In the genomic region with DNA sequence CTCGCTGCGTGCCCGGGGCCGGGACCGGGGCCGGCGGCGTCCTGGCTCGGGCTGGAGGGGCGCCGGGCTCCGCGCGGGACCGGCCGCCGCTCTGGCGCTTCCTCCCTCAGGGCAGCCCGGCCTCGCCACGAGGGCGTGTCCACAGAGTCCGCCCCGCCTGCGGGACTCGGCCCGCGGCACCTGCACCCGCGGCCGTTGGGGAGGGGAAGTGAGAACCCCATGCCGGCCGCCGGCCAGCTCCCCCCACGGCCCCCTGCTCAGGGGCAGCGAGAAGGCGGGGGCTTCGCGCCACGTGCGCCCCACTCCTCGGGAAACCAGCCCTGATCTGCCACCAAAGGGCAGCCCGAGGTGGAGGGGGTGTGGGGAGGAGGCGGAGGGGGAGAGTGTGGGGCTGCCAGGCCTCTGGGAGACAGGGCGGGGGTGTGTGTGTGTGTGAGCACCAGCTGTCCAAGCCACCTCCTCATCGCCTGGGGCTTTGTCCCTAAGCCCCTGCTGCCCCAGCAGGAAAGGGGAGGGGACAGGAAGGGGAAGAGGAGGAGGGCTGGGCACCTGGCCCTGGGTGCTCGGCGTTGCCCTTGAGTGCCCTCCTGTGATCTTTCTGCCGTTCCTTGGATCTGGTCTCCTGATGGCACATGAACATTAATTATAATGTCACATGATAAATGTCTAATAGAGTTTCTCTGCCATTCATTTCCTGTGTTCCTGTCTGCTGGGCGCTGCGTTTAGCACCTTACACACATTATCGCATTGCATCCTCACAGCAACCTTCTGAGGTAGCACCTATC, we compare ENCODE assay signal across 1 cellular context.
TF ChIP-seq lines count a peak whose summit lies in the region.

A gene with protein sequence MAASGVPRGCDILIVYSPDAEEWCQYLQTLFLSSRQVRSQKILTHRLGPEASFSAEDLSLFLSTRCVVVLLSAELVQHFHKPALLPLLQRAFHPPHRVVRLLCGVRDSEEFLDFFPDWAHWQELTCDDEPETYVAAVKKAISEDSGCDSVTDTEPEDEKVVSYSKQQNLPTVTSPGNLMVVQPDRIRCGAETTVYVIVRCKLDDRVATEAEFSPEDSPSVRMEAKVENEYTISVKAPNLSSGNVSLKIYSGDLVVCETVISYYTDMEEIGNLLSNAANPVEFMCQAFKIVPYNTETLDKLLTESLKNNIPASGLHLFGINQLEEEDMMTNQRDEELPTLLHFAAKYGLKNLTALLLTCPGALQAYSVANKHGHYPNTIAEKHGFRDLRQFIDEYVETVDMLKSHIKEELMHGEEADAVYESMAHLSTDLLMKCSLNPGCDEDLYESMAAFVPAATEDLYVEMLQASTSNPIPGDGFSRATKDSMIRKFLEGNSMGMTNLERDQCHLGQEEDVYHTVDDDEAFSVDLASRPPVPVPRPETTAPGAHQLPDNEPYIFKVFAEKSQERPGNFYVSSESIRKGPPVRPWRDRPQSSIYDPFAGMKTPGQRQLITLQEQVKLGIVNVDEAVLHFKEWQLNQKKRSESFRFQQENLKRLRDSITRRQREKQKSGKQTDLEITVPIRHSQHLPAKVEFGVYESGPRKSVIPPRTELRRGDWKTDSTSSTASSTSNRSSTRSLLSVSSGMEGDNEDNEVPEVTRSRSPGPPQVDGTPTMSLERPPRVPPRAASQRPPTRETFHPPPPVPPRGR (minus strand): TSS at position 93 of the 785 bp plus-strand sequence. CDS start 120 bp downstream, outside the sequence.

TF ChIP-seq in HepG2, 621 proteins besides CTCF, POLR2A, EP300 and RAD21 (continued from another document):
- TF ChIP-seq, protein P1, sequence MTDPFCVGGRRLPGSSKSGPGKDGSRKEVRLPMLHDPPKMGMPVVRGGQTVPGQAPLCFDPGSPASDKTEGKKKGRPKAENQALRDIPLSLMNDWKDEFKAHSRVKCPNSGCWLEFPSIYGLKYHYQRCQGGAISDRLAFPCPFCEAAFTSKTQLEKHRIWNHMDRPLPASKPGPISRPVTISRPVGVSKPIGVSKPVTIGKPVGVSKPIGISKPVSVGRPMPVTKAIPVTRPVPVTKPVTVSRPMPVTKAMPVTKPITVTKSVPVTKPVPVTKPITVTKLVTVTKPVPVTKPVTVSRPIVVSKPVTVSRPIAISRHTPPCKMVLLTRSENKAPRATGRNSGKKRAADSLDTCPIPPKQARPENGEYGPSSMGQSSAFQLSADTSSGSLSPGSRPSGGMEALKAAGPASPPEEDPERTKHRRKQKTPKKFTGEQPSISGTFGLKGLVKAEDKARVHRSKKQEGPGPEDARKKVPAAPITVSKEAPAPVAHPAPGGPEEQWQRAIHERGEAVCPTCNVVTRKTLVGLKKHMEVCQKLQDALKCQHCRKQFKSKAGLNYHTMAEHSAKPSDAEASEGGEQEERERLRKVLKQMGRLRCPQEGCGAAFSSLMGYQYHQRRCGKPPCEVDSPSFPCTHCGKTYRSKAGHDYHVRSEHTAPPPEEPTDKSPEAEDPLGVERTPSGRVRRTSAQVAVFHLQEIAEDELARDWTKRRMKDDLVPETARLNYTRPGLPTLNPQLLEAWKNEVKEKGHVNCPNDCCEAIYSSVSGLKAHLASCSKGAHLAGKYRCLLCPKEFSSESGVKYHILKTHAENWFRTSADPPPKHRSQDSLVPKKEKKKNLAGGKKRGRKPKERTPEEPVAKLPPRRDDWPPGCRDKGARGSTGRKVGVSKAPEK (CRISPR knock-in tag; IDR thresholded peaks at IDR 0.05; ENCODE audit: borderline replicate concordance): 0 out of 2 replicates have a peak, but pooled peaks have one; percentile 63
- no peak for TF ChIP-seq MATR3 (CRISPR knock-in tag; IDR thresholded peaks at IDR 0.05)
- TF ChIP-seq HNRNPK (IDR thresholded peaks at IDR 0.05; ENCODE audit: low read depth, low read length, poor library complexity, severe bottlenecking): peak; percentile 54
- peak; percentile 73; the same call in 1 of the 2 replicates for TF ChIP-seq ZNF234 (CRISPR knock-in tag; conservative IDR thresholded peaks at IDR 0.05)
- TF ChIP-seq BRD4 (CRISPR knock-in tag; IDR thresholded peaks at IDR 0.05): peak; percentile 25; the same call in 1 of the 2 replicates
- TF ChIP-seq CCDC6 (CRISPR knock-in tag; IDR thresholded peaks at IDR 0.05): 0 out of 2 replicates have a peak, but pooled peaks have one; percentile 34
- no peak for TF ChIP-seq MTA1 (CRISPR knock-in tag; IDR thresholded peaks at IDR 0.05; ENCODE audit: borderline replicate concordance)
- peak; percentile 0; the same call in 1 of the 2 replicates for TF ChIP-seq SPEN (CRISPR knock-in tag; IDR thresholded peaks at IDR 0.05; ENCODE audit: low read depth)
- TF ChIP-seq, protein P2, sequence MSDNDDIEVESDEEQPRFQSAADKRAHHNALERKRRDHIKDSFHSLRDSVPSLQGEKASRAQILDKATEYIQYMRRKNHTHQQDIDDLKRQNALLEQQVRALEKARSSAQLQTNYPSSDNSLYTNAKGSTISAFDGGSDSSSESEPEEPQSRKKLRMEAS (IDR thresholded peaks at IDR 0.05): peak; percentile 63; the same call in 1 of the 2 replicates
- 0 out of 2 replicates have a peak, but pooled peaks have one; percentile 16 for TF ChIP-seq ELF1 (CRISPR knock-in tag; IDR thresholded peaks at IDR 0.05)
- TF ChIP-seq ZNF383 (CRISPR knock-in tag; IDR thresholded peaks at IDR 0.05; ENCODE audit: borderline replicate concordance): no peak
- TF ChIP-seq FOXP1 (IDR thresholded peaks at IDR 0.05): no peak
- no peak for TF ChIP-seq FOXP1 (CRISPR knock-in tag; IDR thresholded peaks at IDR 0.05)
- no peak for TF ChIP-seq NFYC (CRISPR knock-in tag; IDR thresholded peaks at IDR 0.05)
- TF ChIP-seq, protein P3, sequence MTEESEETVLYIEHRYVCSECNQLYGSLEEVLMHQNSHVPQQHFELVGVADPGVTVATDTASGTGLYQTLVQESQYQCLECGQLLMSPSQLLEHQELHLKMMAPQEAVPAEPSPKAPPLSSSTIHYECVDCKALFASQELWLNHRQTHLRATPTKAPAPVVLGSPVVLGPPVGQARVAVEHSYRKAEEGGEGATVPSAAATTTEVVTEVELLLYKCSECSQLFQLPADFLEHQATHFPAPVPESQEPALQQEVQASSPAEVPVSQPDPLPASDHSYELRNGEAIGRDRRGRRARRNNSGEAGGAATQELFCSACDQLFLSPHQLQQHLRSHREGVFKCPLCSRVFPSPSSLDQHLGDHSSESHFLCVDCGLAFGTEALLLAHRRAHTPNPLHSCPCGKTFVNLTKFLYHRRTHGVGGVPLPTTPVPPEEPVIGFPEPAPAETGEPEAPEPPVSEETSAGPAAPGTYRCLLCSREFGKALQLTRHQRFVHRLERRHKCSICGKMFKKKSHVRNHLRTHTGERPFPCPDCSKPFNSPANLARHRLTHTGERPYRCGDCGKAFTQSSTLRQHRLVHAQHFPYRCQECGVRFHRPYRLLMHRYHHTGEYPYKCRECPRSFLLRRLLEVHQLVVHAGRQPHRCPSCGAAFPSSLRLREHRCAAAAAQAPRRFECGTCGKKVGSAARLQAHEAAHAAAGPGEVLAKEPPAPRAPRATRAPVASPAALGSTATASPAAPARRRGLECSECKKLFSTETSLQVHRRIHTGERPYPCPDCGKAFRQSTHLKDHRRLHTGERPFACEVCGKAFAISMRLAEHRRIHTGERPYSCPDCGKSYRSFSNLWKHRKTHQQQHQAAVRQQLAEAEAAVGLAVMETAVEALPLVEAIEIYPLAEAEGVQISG (CRISPR knock-in tag; IDR thresholded peaks at IDR 0.05): peak; percentile 22; the same call in 1 of the 2 replicates
- TF ChIP-seq ZNF274 (CRISPR knock-in tag; IDR thresholded peaks at IDR 0.05): no peak
- TF ChIP-seq ZFP1 (CRISPR knock-in tag; IDR thresholded peaks at IDR 0.05): no peak
- TF ChIP-seq TEAD3 (CRISPR knock-in tag; optimal IDR thresholded peaks at IDR 0.05; ENCODE audit: borderline replicate concordance): peak; percentile 21
- peak; percentile 50; the same call in 1 of the 2 replicates for TF ChIP-seq KMT2A (CRISPR knock-in tag; IDR thresholded peaks at IDR 0.05)
- peak; percentile 72 for TF ChIP-seq MYC (CRISPR knock-in tag; IDR thresholded peaks at IDR 0.05; ENCODE audit: borderline replicate concordance)
- TF ChIP-seq KAT8 (CRISPR knock-in tag; IDR thresholded peaks at IDR 0.05): no peak; the same call in 1 of the 2 replicates
- 0 out of 2 replicates have a peak, but pooled peaks have one; percentile 10 for TF ChIP-seq NR2C2 (CRISPR knock-in tag; IDR thresholded peaks at IDR 0.05; ENCODE audit: borderline replicate concordance)
- no peak for TF ChIP-seq ZNF629 (CRISPR knock-in tag; conservative IDR thresholded peaks at IDR 0.05)
- TF ChIP-seq, protein P4, sequence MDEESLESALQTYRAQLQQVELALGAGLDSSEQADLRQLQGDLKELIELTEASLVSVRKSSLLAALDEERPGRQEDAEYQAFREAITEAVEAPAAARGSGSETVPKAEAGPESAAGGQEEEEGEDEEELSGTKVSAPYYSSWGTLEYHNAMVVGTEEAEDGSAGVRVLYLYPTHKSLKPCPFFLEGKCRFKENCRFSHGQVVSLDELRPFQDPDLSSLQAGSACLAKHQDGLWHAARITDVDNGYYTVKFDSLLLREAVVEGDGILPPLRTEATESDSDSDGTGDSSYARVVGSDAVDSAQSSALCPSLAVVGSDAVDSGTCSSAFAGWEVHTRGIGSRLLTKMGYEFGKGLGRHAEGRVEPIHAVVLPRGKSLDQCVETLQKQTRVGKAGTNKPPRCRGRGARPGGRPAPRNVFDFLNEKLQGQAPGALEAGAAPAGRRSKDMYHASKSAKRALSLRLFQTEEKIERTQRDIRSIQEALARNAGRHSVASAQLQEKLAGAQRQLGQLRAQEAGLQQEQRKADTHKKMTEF (CRISPR knock-in tag; IDR thresholded peaks at IDR 0.05): 0 out of 2 replicates have a peak, but pooled peaks have one; percentile 10
- peak; percentile 40; the same call in 1 of the 2 replicates for TF ChIP-seq HDAC2 (CRISPR knock-in tag; IDR thresholded peaks at IDR 0.05)
- no peak for TF ChIP-seq ZNF337 (CRISPR knock-in tag; IDR thresholded peaks at IDR 0.05; ENCODE audit: borderline replicate concordance, low read depth)
